28 cellular contexts compared by ENCODE assay signal in genomic region chr10:28497313-28498126, GRCh38.
"Had no signal": no experiment of that assay in that cellular context is flagged by ENCODE, and none has a peak within 500 bp of the region (broad histone marks: within the 10 kb centered on the region; RNA-seq: fewer than 3 reads in every experiment).

No MANE protein-coding gene starts in this region.

- H3K4me1 Mint-ChIP-seq: activated CD4-positive, alpha-beta T cell treated with anti-CD3 and anti-CD28 coated beads for 36 hours had no signal

- H3K9me3 Mint-ChIP-seq: activated CD4-positive, alpha-beta memory T cell treated with anti-CD3 and anti-CD28 coated beads, Interleukin-2, amount 10 ng/mL, durations not matched to agents 7 days and 5 days; activated T-helper 2 cell treated with anti-CD3 and anti-CD28 coated beads, Interferon-gamma antibody, Interleukin-2, Interleukin-4, amounts not matched to agents 10 μg/mL and 5 μg/mL and 100 μg/mL, durations not matched to agents 14 hours and 24 hours and 36 hours had no signal

- H3K27ac Mint-ChIP-seq: activated CD4-positive, alpha-beta memory T cell treated with anti-CD3 and anti-CD28 coated beads, Interleukin-2, amount 10 ng/mL, durations not matched to agents 7 days and 5 days; activated CD4-positive, alpha-beta T cell treated with anti-CD3 and anti-CD28 coated beads for 36 hours; activated naive CD8-positive, alpha-beta T cell; activated T-helper 2 cell treated with anti-CD3 and anti-CD28 coated beads, Interferon-gamma antibody, Interleukin-2, Interleukin-4, amounts not matched to agents 10 μg/mL and 5 μg/mL and 100 μg/mL, durations not matched to agents 14 hours and 24 hours and 36 hours had no signal

- H3K4me3 Mint-ChIP-seq: activated CD4-positive, alpha-beta memory T cell treated with anti-CD3 and anti-CD28 coated beads, Interleukin-2, amount 10 ng/mL, durations not matched to agents 7 days and 5 days; activated CD4-positive, alpha-beta T cell treated with anti-CD3 and anti-CD28 coated beads for 36 hours; activated naive CD8-positive, alpha-beta T cell; IgD-negative memory B cell had no signal

- H3K27ac ChIP-seq: brain microvascular endothelial cell, KMS-11, RWPE1, SJCRH30, WERI-Rb-1 had no signal

- H3K36me3 Mint-ChIP-seq: activated naive CD8-positive, alpha-beta T cell had no signal

- H3K27me3 ChIP-seq: brain microvascular endothelial cell, cardiac muscle cell, SJCRH30 had no signal

- ATAC-seq: activated CD4-positive, alpha-beta T cell treated with anti-CD3 and anti-CD28 coated beads for 36 hours; Panc1 had no signal

- DNase-seq: activated CD4-positive, alpha-beta memory T cell treated with anti-CD3 and anti-CD28 coated beads, Interleukin-2, amount 10 ng/mL, durations not matched to agents 7 days and 5 days; activated CD4-positive, alpha-beta T cell treated with anti-CD3 and anti-CD28 coated beads for 36 hours; activated CD4-positive, alpha-beta T cell treated with anti-CD3 and anti-CD28 coated beads, Interleukin-2, amount 50 U/mL, for 1 hour; activated gamma-delta T cell treated with Interleukin-2 at 50 U/mL for 16 hours; activated T-cell treated with anti-CD3 and anti-CD28 coated beads for 4 hours; activated T-cell treated with anti-CD3 and anti-CD28 coated beads, Interleukin-2, amount 50 U/mL, for 48 hours; amygdala; brain microvascular endothelial cell; NCI-H1092; NCI-H1417; NCI-H1930; NCI-H2171 treated with DMSO at 0.1 percent for 48 hours; NCI-H226; NCI-H526 treated with DMSO at 0.1 percent for 48 hours; NCI-H82; Right ventricle myocardium superior; SJCRH30; SK-N-SH; T-helper 1 cell; WERI-Rb-1 had no signal

- H3K4me1 ChIP-seq: SJCRH30 had no signal

- H3K36me3 ChIP-seq: brain microvascular endothelial cell, cardiac muscle cell, SJCRH30, WERI-Rb-1 had no signal

- H3K9me3 ChIP-seq: SJCRH30, SK-N-SH had no signal

- FAIRE-seq: astrocyte had no signal

- H3K4me3 ChIP-seq: cardiac muscle cell, SJCRH30 had no signal

- H3K27me3 Mint-ChIP-seq: activated CD4-positive, alpha-beta T cell treated with anti-CD3 and anti-CD28 coated beads for 36 hours; IgD-negative memory B cell had no signal
